In the genomic region with DNA sequence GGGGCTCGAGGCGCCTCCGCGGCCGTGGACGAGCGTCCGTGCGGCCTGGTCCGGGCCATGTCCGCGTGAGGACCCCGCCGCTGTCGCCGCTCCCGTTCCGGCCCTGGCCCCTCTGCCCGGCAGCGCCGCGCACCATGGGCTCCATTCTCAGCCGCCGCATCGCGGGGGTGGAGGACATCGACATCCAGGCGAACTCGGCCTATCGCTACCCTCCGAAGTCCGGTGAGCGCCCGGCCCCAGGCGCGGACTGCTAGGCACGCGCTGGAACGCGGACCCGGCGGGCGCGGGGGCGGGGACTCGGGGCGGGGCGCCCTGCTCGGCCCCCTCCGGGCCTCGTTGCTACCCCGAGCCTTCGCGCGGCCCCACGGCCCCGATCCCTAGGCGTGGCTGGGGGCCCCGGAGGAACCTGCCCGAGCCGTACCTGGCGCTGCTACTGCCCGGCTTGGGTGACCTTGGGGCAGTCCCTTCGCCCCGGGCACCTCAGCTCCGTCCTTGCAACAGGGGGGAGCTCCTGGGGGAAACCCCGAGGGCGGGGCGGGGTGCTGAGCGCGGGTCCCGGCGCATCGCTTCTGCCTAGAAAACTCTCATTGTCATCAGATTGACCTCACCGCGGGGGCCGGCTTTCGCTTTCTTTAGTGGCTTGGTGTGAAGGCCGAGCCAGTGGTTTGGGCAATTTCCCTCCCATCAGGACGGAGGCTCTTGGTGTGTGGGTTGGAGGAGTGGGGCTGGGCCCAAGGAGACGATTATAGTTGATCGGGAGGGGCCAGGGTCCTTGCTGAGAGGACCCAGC, we compare ENCODE assay signal across 1 cellular context.
TF ChIP-seq lines count a peak whose summit lies in the region.

No MANE protein-coding gene starts in this region.

TF ChIP-seq in HepG2, 621 proteins besides CTCF, POLR2A, EP300 and RAD21 (continued from another document and continues in another):
- TF ChIP-seq KLF9 (CRISPR knock-in tag; IDR thresholded peaks at IDR 0.05; ENCODE audit: low read depth) (no peak), CBX5 (CRISPR knock-in tag; IDR thresholded peaks at IDR 0.05; ENCODE audit: borderline replicate concordance) (no peak), BCLAF1 (IDR thresholded peaks at IDR 0.05) (no peak), ZNF101 (CRISPR knock-in tag; IDR thresholded peaks at IDR 0.05; ENCODE audit: borderline replicate concordance, low read depth) (no peak), PBX3 (CRISPR knock-in tag; IDR thresholded peaks at IDR 0.05; ENCODE audit: borderline replicate concordance) (no peak), DPF2 (CRISPR knock-in tag; IDR thresholded peaks at IDR 0.05; ENCODE audit: borderline replicate concordance, low read depth) (no peak), AGO2 (optimal IDR thresholded peaks at IDR 0.05; ENCODE audit: low read depth, low read length) (no peak), IKZF4 (CRISPR knock-in tag; IDR thresholded peaks at IDR 0.05; ENCODE audit: borderline replicate concordance, low read depth, not compliant biosample characterization) (no peak), AHR (CRISPR knock-in tag; IDR thresholded peaks at IDR 0.05) (no peak), HDAC1 (CRISPR knock-in tag; IDR thresholded peaks at IDR 0.05) (peak; percentile 15; the same call in 1 of the 2 replicates), MAF1 (CRISPR knock-in tag; IDR thresholded peaks at IDR 0.05; ENCODE audit: borderline replicate concordance) (no peak), ZNF225 (CRISPR knock-in tag; IDR thresholded peaks at IDR 0.05) (no peak), ARHGAP35 (CRISPR knock-in tag; IDR thresholded peaks at IDR 0.05; ENCODE audit: borderline replicate concordance) (0 out of 2 replicates have a peak, but pooled peaks have one; percentile 10), ZNF883 (CRISPR knock-in tag; IDR thresholded peaks at IDR 0.05; ENCODE audit: not compliant biosample characterization) (peak; percentile 64), ZNF816 (CRISPR knock-in tag; IDR thresholded peaks at IDR 0.05; ENCODE audit: borderline replicate concordance) (no peak; the same call in 1 of the 2 replicates), THYN1 (CRISPR knock-in tag; IDR thresholded peaks at IDR 0.05; ENCODE audit: borderline replicate concordance, low read depth) (no peak), ZNF839 (CRISPR knock-in tag; IDR thresholded peaks at IDR 0.05; ENCODE audit: borderline replicate concordance) (no peak), MLXIP (CRISPR knock-in tag; IDR thresholded peaks at IDR 0.05; ENCODE audit: borderline replicate concordance) (peak; percentile 45; the same call in 1 of the 2 replicates), ZC3H13 (CRISPR knock-in tag; IDR thresholded peaks at IDR 0.05) (peak; percentile 7; the same call in 1 of the 2 replicates), ZNF3 (CRISPR knock-in tag; IDR thresholded peaks at IDR 0.05) (peak; percentile 11; the same call in 1 of the 2 replicates), CSRNP2 (CRISPR knock-in tag; conservative IDR thresholded peaks at IDR 0.05; ENCODE audit: low read depth) (no peak), HNF1B (CRISPR knock-in tag; IDR thresholded peaks at IDR 0.05) (0 out of 2 replicates have a peak, but pooled peaks have one; percentile 31), TSC22D2 (CRISPR knock-in tag; IDR thresholded peaks at IDR 0.05; ENCODE audit: borderline replicate concordance) (no peak), ZNF619 (CRISPR knock-in tag; IDR thresholded peaks at IDR 0.05) (no peak), GTF2F1 (IDR thresholded peaks at IDR 0.05; ENCODE audit: low read length) (no peak), ZNF775 (CRISPR knock-in tag; IDR thresholded peaks at IDR 0.05; ENCODE audit: borderline replicate concordance) (no peak), ZNF597 (CRISPR knock-in tag; IDR thresholded peaks at IDR 0.05) (no peak), ZBTB7A (CRISPR knock-in tag; IDR thresholded peaks at IDR 0.05) (peak; percentile 85; the same call in 1 of the 2 replicates), MYC (CRISPR knock-in tag; IDR thresholded peaks at IDR 0.05; ENCODE audit: borderline replicate concordance) (peak; percentile 60; the same call in 1 of the 2 replicates), ZNF224 (CRISPR knock-in tag; IDR thresholded peaks at IDR 0.05) (no peak)
- TF ChIP-seq, protein P1, sequence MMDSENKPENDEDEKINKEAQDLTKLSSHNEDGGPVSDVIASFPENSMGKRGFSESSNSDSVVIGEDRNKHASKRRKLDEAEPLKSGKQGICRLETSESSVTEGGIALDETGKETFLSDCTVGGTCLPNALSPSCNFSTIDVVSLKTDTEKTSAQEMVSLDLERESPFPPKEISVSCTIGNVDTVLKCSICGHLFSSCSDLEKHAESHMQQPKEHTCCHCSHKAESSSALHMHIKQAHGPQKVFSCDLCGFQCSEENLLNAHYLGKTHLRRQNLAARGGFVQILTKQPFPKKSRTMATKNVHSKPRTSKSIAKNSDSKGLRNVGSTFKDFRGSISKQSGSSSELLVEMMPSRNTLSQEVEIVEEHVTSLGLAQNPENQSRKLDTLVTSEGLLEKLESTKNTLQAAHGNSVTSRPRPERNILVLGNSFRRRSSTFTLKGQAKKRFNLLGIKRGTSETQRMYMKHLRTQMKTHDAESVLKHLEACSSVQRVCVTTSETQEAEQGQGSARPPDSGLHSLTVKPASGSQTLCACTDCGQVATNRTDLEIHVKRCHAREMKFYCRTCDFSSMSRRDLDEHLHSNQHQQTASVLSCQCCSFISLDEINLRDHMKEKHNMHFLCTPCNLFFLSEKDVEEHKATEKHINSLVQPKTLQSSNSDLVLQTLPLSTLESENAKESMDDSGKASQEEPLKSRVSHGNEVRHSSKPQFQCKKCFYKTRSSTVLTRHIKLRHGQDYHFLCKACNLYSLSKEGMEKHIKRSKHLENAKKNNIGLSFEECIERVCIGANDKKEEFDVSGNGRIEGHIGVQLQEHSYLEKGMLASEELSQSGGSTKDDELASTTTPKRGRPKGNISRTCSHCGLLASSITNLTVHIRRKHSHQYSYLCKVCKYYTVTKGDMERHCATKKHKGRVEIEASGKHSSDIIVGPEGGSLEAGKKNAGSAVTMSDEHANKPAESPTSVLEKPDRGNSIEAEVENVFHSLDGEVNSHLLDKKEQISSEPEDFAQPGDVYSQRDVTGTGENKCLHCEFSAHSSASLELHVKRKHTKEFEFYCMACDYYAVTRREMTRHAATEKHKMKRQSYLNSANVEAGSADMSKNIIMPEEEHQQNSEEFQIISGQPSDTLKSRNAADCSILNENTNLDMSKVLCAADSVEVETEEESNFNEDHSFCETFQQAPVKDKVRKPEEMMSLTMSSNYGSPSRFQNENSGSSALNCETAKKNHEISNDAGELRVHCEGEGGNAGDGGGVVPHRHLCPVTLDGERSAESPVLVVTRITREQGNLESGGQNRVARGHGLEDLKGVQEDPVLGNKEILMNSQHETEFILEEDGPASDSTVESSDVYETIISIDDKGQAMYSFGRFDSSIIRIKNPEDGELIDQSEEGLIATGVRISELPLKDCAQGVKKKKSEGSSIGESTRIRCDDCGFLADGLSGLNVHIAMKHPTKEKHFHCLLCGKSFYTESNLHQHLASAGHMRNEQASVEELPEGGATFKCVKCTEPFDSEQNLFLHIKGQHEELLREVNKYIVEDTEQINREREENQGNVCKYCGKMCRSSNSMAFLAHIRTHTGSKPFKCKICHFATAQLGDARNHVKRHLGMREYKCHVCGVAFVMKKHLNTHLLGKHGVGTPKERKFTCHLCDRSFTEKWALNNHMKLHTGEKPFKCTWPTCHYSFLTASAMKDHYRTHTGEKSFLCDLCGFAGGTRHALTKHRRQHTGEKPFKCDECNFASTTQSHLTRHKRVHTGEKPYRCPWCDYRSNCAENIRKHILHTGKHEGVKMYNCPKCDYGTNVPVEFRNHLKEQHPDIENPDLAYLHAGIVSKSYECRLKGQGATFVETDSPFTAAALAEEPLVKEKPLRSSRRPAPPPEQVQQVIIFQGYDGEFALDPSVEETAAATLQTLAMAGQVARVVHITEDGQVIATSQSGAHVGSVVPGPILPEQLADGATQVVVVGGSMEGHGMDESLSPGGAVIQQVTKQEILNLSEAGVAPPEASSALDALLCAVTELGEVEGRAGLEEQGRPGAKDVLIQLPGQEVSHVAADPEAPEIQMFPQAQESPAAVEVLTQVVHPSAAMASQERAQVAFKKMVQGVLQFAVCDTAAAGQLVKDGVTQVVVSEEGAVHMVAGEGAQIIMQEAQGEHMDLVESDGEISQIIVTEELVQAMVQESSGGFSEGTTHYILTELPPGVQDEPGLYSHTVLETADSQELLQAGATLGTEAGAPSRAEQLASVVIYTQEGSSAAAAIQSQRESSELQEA (CRISPR knock-in tag; IDR thresholded peaks at IDR 0.05; ENCODE audit: not compliant biosample characterization), result no peak
- TF ChIP-seq, protein P2, sequence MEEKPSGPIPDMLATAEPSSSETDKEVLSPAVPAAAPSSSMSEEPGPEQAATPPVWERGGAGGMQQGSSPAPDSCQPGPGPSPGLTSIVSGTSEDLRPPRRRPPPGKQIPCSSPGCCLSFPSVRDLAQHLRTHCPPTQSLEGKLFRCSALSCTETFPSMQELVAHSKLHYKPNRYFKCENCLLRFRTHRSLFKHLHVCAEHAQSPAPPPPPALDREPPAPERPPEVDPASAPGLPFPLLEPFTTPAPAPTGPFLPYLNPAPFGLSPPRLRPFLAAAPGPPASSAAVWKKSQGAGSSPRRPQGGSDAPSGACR (CRISPR knock-in tag; IDR thresholded peaks at IDR 0.05), result no peak
